Comparison of ENCODE assay signal across 10 cellular contexts in the genomic region with DNA sequence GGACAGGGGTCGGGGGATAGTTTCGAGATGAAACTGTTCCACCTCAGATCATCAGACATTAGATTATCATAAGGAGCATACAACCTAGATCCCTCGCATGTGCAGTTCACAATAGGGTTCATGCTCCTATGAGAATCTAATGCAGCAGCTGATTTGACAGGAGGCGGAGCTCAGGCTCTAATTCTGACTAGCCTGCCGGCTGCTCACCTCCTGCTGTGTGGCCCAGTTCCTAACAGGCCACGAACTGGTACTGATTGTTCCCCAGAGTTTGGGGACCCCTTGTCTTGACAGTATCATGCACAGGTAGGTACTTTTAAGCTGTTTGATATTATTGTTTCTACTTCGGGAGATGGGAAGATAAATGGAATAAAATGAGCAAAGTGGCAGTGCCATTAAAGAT.
DNase-seq lines count a peak whose midpoint lies in the region; ATAC-seq and TF ChIP-seq lines count a peak whose summit lies in the region.
"Had no signal": no experiment of that assay in that cellular context is flagged by ENCODE, and none has a peak within 500 bp of the region (broad histone marks: within the 10 kb centered on the region; RNA-seq: fewer than 3 reads in every experiment).

No MANE protein-coding gene starts in this region.

- peak; percentile 38 for TF ChIP-seq POLR2A in GM18505 (IDR thresholded peaks at IDR 0.05; ENCODE audit: borderline replicate concordance, extremely low read depth, insufficient read depth, insufficient read length)

- peaks cover 10% of the 10 kb centered on the region for H3K36me3 Mint-ChIP-seq in IgD-negative memory B cell
- peaks cover 8% of the 10 kb centered on the region for H3K36me3 Mint-ChIP-seq in chondrocyte (ENCODE audit: low read depth)

- ATAC-seq in GM18505 (IDR thresholded peaks at IDR 0.05; ENCODE audit: unreplicated experiment) (peak; percentile 39), GM21529 (IDR thresholded peaks at IDR 0.05; ENCODE audit: unreplicated experiment) (peak; percentile 53)

- TF ChIP-seq CTCF in chondrocyte (IDR thresholded peaks at IDR 0.05) (no peak), BE2C (IDR thresholded peaks at IDR 0.05; ENCODE audit: low read depth, low read length) (no peak)

- H3K4me1 ChIP-seq in BE2C, result peaks cover 7% of the 10 kb centered on the region

- peak overlapping the region; percentile 82 to 96 (median 94) for H3K4me3 Mint-ChIP-seq in IgD-negative memory B cell
- H3K4me3 Mint-ChIP-seq in chondrocyte (ENCODE audit: unreplicated experiment), result no peak overlapping the region

- no peak for DNase-seq in chondrocyte (ENCODE audit: low spot score)
- DNase-seq in UCSD-AML1 (lab: John Stamatoyannopoulos, UW; ENCODE audit: unreplicated experiment), result no peak
- DNase-seq in NCI-H510A (lab: John Stamatoyannopoulos, UW), result no peak
- no peak for DNase-seq in activated effector memory CD4-positive, alpha-beta T cell treated with anti-CD3 and anti-CD28 coated beads, Interleukin-2, amount 50 U/mL, for 16 hours
- no peak for DNase-seq in BE2C
- DNase-seq: NCI-H2029 treated with DMSO at 0.1 percent for 48 hours, trophoblast cell had no signal

- H3K4me1 Mint-ChIP-seq in IgD-negative memory B cell (peaks cover 48 to 58% (median 57%) of the 10 kb centered on the region in 3 donors), chondrocyte (ENCODE audit: low read depth) (peaks cover 31% of the 10 kb centered on the region)

- no peaks in the 10 kb centered on the region for H3K27me3 ChIP-seq in BE2C

- H3K27me3 Mint-ChIP-seq in IgD-negative memory B cell (no peaks in the 10 kb centered on the region), chondrocyte (ENCODE audit: low read depth) (no peaks in the 10 kb centered on the region)

- H3K4me3 ChIP-seq in BE2C (ENCODE audit: low read depth, low read length), result no peak overlapping the region

- peaks cover 4% of the 10 kb centered on the region; the same call in 1 of the 2 replicates for H3K36me3 ChIP-seq in BE2C

- H3K27ac Mint-ChIP-seq in IgD-negative memory B cell, result peak overlapping the region; percentile 86 to 96 (median 88)
- H3K27ac Mint-ChIP-seq in chondrocyte (ENCODE audit: unreplicated experiment), result peak overlapping the region; percentile 37

- H3K9me3 Mint-ChIP-seq in IgD-negative memory B cell (peaks cover 0 to 5% (median 0%) of the 10 kb centered on the region in 3 donors), chondrocyte (ENCODE audit: low read depth) (peaks cover 5% of the 10 kb centered on the region)

- no peaks in the 10 kb centered on the region for H3K9me3 ChIP-seq in BE2C
